In genomic region chr19:3142292-3142670, GRCh38 we compare ENCODE assay signal across 8 cellular contexts.
DNase-seq lines count a peak whose midpoint lies in the region; ATAC-seq lines count a peak whose summit lies in the region.

No MANE protein-coding gene starts in this region.

- H3K9ac ChIP-seq in muscle layer of colon (ENCODE audit: low read length) = no peak overlapping the region

- DNase-seq in AG08396 (ENCODE audit: low spot score) (peak; percentile 92), MV-4-11 (lab: John Stamatoyannopoulos, UW) (peak; percentile 96), amniotic stem cell (lab: John Stamatoyannopoulos, UW) (peak; percentile 16), hippocampal formation (lab: John Stamatoyannopoulos, UW) (no peak)

- no peaks in the 10 kb centered on the region for H3K27me3 ChIP-seq in muscle layer of colon (ENCODE audit: control insufficient read depth in 1 of 2, insufficient read depth in 2 of 2, low read length in 2 of 2)

- H3K36me3 ChIP-seq in muscle layer of colon (ENCODE audit: insufficient read depth, low read length) = no peaks in the 10 kb centered on the region

- no peaks in the 10 kb centered on the region for H3K9me3 ChIP-seq in muscle layer of colon (ENCODE audit: low read length)

- H3K4me1 ChIP-seq in muscle layer of colon (ENCODE audit: insufficient read depth, low read length) = peaks cover 4% of the 10 kb centered on the region

- peak overlapping the region; percentile 4 for H3K27ac ChIP-seq in muscle layer of colon (ENCODE audit: low read depth, low read length)

- H3K4me3 ChIP-seq in muscle layer of colon (ENCODE audit: low read depth in 1 of 2, low read length in 2 of 2) = no peak overlapping the region

- no peak for ATAC-seq in HG03354 (IDR thresholded peaks at IDR 0.05; ENCODE audit: poor library complexity, severe bottlenecking, unreplicated experiment)
- ATAC-seq in GM19455 (IDR thresholded peaks at IDR 0.05; ENCODE audit: unreplicated experiment) = no peak
- no peak for ATAC-seq in HG03469 (IDR thresholded peaks at IDR 0.05; ENCODE audit: unreplicated experiment)

Comparison
In these comparisons a context has a peak if more than half of its experiments do, and no peak if none do; other contexts are left out.
1. DNase-seq: peak in AG08396 (single experiment), MV-4-11 (single experiment) and amniotic stem cell (single experiment); none in hippocampal formation (0 of 2).